1 cellular context compared by ENCODE assay signal in genomic region chr4:107683873-107684272, GRCh38.
TF ChIP-seq lines count a peak whose summit lies in the region.

No MANE protein-coding gene starts in this region.

TF ChIP-seq in HepG2, 621 proteins besides CTCF, POLR2A, EP300 and RAD21 (continued from another document):
- TF ChIP-seq ZNF414 (CRISPR knock-in tag; IDR thresholded peaks at IDR 0.05) (no peak), ZNF30 (CRISPR knock-in tag; IDR thresholded peaks at IDR 0.05) (no peak), TEF (CRISPR knock-in tag; IDR thresholded peaks at IDR 0.05) (no peak), ZNF580 (CRISPR knock-in tag; IDR thresholded peaks at IDR 0.05; ENCODE audit: borderline replicate concordance, low read depth) (no peak), ARID3A (IDR thresholded peaks at IDR 0.05; ENCODE audit: low read depth, low read length) (peak; percentile 88), NCOR1 (IDR thresholded peaks at IDR 0.05; ENCODE audit: borderline replicate concordance, low read length) (no peak), ZNF597 (CRISPR knock-in tag; IDR thresholded peaks at IDR 0.05) (no peak), ZNF292 (CRISPR knock-in tag; IDR thresholded peaks at IDR 0.05; ENCODE audit: borderline replicate concordance, low read depth) (no peak), RBFOX2 (IDR thresholded peaks at IDR 0.05; ENCODE audit: low read depth, low read length) (no peak), HMGXB4 (CRISPR knock-in tag; IDR thresholded peaks at IDR 0.05; ENCODE audit: borderline replicate concordance in 1 of 2, low read depth in 1 of 2) (no peak), ZBTB2 (CRISPR knock-in tag; IDR thresholded peaks at IDR 0.05; ENCODE audit: low read depth) (no peak), ZNF446 (CRISPR knock-in tag; IDR thresholded peaks at IDR 0.05) (no peak)
